ENCODE assay signal across 21 cellular contexts in genomic region chr18:7980661-7981060, GRCh38.
DNase-seq lines count a peak whose midpoint lies in the region; ATAC-seq, FAIRE-seq and TF ChIP-seq lines count a peak whose summit lies in the region.
"Had no signal": no experiment of that assay in that cellular context is flagged by ENCODE, and none has a peak within 500 bp of the region (broad histone marks: within the 10 kb centered on the region; RNA-seq: fewer than 3 reads in every experiment).

No MANE protein-coding gene starts in this region.

- DNase-seq in MCF 10A (ENCODE audit: unreplicated experiment) (no peak), breast epithelium (ENCODE audit: low spot score in 2 of 2) (no peak), epithelial cell of proximal tubule (ENCODE audit: low read depth) (peak; percentile 22), left kidney (ENCODE audit: low read depth, low spot score) (peak; percentile 78), urothelium cell line (ENCODE audit: low spot score) (no peak), natural killer cell (no peak), nucleus accumbens (lab: John Stamatoyannopoulos, UW) (no peak)
- DNase-seq in stimulated activated CD4-positive, alpha-beta T cell treated with anti-CD3 and anti-CD28 coated beads, Interleukin-12 subunit alpha, Interleukin-12 subunit beta, amount 100 ng/mL, for 4 hours: no peak
- DNase-seq: CD4-positive, alpha-beta memory T cell; DMS 273 treated with DMSO at 0.1 percent for 48 hours; GDM1; NCI-H1417 treated with DMSO at 0.1 percent for 48 hours; NCI-H1930; NCI-H526 treated with DMSO at 0.1 percent for 48 hours; NK-92 treated with Interleukin-12 subunit alpha and Interleukin-12 subunit beta, amount 100 ng/mL, for 24 hours; RPMI8226 had no signal

- H3K27me3 Mint-ChIP-seq in MCF 10A (ENCODE audit: insufficient read depth, unreplicated experiment): no peaks in the 10 kb centered on the region
- H3K27me3 Mint-ChIP-seq in natural killer cell (ENCODE audit: low read depth in 2 of 2): no peaks in the 10 kb centered on the region
- H3K27me3 Mint-ChIP-seq: CD4-positive, alpha-beta memory T cell had no signal

- TF ChIP-seq CTCF in MCF 10A (IDR thresholded peaks at IDR 0.05; ENCODE audit: unreplicated experiment): no peak
- TF ChIP-seq CTCF in breast epithelium (IDR thresholded peaks at IDR 0.05): no peak
- TF ChIP-seq CTCF in epithelial cell of proximal tubule (conservative IDR thresholded peaks at IDR 0.05; ENCODE audit: low read depth, low read length): peak; percentile 13
- TF ChIP-seq CTCF in natural killer cell (IDR thresholded peaks at IDR 0.05): no peak

- H3K4me3 ChIP-seq in breast epithelium: no peak overlapping the region
- H3K4me3 ChIP-seq in epithelial cell of proximal tubule (ENCODE audit: low read depth, low read length): no peak overlapping the region
- H3K4me3 ChIP-seq: GM12878, HAP-1 had no signal

- H3K4me3 Mint-ChIP-seq in MCF 10A (ENCODE audit: unreplicated experiment) (no peak overlapping the region), natural killer cell (no peak overlapping the region)
- H3K4me3 Mint-ChIP-seq: CD4-positive, alpha-beta memory T cell had no signal

- no TSS peak for BruUV-seq in MCF 10A (replicated peaks; lab: Mats Ljungman, UMichigan)

- H3K9me3 Mint-ChIP-seq in MCF 10A (ENCODE audit: unreplicated experiment): no peaks in the 10 kb centered on the region
- no peaks in the 10 kb centered on the region for H3K9me3 Mint-ChIP-seq in natural killer cell
- H3K9me3 Mint-ChIP-seq: CD4-positive, alpha-beta memory T cell had no signal

- H3K27ac ChIP-seq in breast epithelium: no peak overlapping the region
- H3K27ac ChIP-seq: 22Rv1, HL-60 had no signal

- H3K27me3 ChIP-seq in breast epithelium: no peaks in the 10 kb centered on the region

- POLR2A ChIA-PET in MCF 10A (lab: Yijun Ruan, JAX): no interaction called here

- H3K4me1 ChIP-seq in breast epithelium: no peaks in the 10 kb centered on the region
- H3K4me1 ChIP-seq: HAP-1 had no signal

- no peak for ATAC-seq in natural killer cell

- intact Hi-C loops in MCF 10A (cut with micrococcal nuclease) (loop anchor here (10.0 kb wide), 1 partner anchor 106 kb away; no protein-coding TSS in a partner anchor), breast epithelium (cut with DNase I; ENCODE audit: low total_unique reads) (no loop called here), natural killer cell (cut with micrococcal nuclease) (no loop called here)

- CTCF ChIA-PET in MCF 10A (lab: Yijun Ruan, JAX): interaction anchor here (0.7 to 1.0 kb wide), 3 partner anchors 46 to 125 kb away, joined by 3 to 4 read pairs (median 3); no protein-coding TSS in a partner anchor

- no peak for TF ChIP-seq POLR2A in breast epithelium (IDR thresholded peaks at IDR 0.05)

- peaks cover 22% of the 10 kb centered on the region for H3K36me3 Mint-ChIP-seq in MCF 10A (ENCODE audit: insufficient read depth, unreplicated experiment)
- no peaks in the 10 kb centered on the region for H3K36me3 Mint-ChIP-seq in natural killer cell
- H3K36me3 Mint-ChIP-seq: CD4-positive, alpha-beta memory T cell had no signal

- H3K4me1 Mint-ChIP-seq in MCF 10A (ENCODE audit: insufficient read depth, unreplicated experiment): peaks cover 9% of the 10 kb centered on the region
- no peaks in the 10 kb centered on the region for H3K4me1 Mint-ChIP-seq in natural killer cell

- no peaks in the 10 kb centered on the region for H3K9me3 ChIP-seq in breast epithelium
- H3K9me3 ChIP-seq: HAP-1 had no signal

- no peaks in the 10 kb centered on the region for H3K36me3 ChIP-seq in breast epithelium
- H3K36me3 ChIP-seq: HAP-1 had no signal

- peak; percentile 52 for FAIRE-seq in urothelium cell line (lab: Jason Lieb, UNC)
- FAIRE-seq: GM12878, GM18507 had no signal

- H3K27ac Mint-ChIP-seq in MCF 10A (ENCODE audit: low read depth, unreplicated experiment): peak overlapping the region; percentile 56
- no peak overlapping the region for H3K27ac Mint-ChIP-seq in natural killer cell
- H3K27ac Mint-ChIP-seq: CD4-positive, alpha-beta memory T cell had no signal

Comparison
In these comparisons a context has a peak if more than half of its experiments do, and no peak if none do; other contexts are left out.
1. DNase-seq: peak in epithelial cell of proximal tubule (single experiment) and left kidney (single experiment); none in MCF 10A (single experiment), breast epithelium (0 of 2), urothelium cell line (single experiment), stimulated activated CD4-positive, alpha-beta T cell treated with anti-CD3 and anti-CD28 coated beads, Interleukin-12 subunit alpha, Interleukin-12 subunit beta, amount 100 ng/mL, for 4 hours (single experiment), natural killer cell (single experiment) and nucleus accumbens (0 of 56).